In the genomic region with DNA sequence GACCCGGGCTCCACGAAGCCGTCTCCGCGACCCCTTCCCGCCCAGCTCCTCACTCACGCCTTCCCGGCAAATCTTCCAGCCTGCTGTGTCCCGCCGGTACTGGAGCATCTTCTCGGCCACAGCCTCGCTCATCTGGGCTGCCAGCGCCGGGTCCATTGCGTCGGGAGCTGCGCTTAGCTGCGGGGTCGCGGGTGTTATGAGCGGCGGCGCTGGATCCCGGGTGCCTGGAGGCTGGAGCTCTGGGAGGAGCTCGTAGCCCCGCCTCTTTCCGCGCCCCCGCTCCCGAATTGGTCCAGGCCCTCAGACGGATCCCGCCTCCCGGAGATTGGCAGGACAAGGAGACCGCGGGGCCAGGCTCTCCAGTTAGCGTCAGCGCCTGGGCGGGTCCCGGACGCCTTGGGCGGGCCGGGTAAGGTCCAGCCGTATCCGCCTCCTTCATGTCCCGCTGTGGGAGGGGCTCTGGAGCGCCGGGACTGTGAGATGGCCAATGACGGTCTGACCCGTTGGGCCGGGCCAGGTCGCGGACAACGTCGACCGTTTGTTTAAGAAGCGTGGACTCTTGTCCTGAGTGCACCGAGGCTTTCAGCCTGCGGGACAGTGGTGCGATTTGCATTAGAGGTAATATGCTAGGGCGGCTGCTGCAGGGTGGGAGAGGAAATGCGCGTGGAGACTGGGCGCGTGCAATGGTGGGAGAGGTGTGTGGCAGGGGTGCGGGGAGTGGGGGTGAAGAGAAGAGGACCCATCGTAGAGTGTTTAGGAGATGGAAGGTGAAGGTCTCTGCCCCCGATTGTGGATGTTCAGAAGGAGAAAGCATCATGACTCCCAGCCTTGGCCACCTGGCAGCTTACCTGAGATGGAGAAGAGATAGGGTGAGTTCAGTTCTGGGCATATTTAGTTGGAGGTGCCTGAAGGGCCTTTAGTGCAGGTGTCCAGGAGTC, we compare ENCODE assay signal across 8 cellular contexts. TPM values are rescaled to one million over a fixed set of nuclear protein-coding genes. Genes with fewer than 3 reads are reported as not detected.
A peak's percentile ranks its signal among the peaks of the same experiment; 100 is the strongest.
DNase-seq lines count a peak whose midpoint lies in the region; ATAC-seq and TF ChIP-seq lines count a peak whose summit lies in the region.

A gene with protein sequence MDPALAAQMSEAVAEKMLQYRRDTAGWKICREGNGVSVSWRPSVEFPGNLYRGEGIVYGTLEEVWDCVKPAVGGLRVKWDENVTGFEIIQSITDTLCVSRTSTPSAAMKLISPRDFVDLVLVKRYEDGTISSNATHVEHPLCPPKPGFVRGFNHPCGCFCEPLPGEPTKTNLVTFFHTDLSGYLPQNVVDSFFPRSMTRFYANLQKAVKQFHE (minus strand): TSS at position 198 of the 938 bp plus-strand sequence. CDS start 42 bp downstream, at position 156.

- H3K4me3 ChIP-seq in duodenal mucosa (ENCODE audit: low read depth in 1 of 2, low read length in 2 of 2), result peak within 1 kb of the TSS; percentile 91 to 94
- H3K4me3 ChIP-seq in lower leg skin (ENCODE audit: low read depth, poor library complexity, severe bottlenecking), result peak within 1 kb of the TSS; percentile 57

- intact Hi-C loops in CD14-positive monocyte (cut with micrococcal nuclease) (loop anchor here in 1 of 2 donors (5.0 kb wide), 1 partner anchor 47 kb away; no protein-coding TSS in a partner anchor), lower leg skin (cut with DNase I; ENCODE audit: low total_unique reads) (no loop called here)

- H3K4me1 Mint-ChIP-seq in CD14-positive monocyte, result peaks cover 20% of the 10 kb centered on the region

- peak; percentile 100 for ATAC-seq in GM19397 (IDR thresholded peaks at IDR 0.05; ENCODE audit: unreplicated experiment)
- ATAC-seq in HG03565 (IDR thresholded peaks at IDR 0.05; ENCODE audit: unreplicated experiment), result peak; percentile 97

- H3K4me3 Mint-ChIP-seq in CD14-positive monocyte, result peak within 1 kb of the TSS; percentile 95 to 99

- peaks cover 6 to 9% of the 10 kb centered on the region in 2 donors for H3K36me3 Mint-ChIP-seq in CD14-positive monocyte

- DNase-seq in CD14-positive monocyte (ENCODE audit: low spot score) (peak; percentile 98), NCI-H748 treated with DMSO at 0.1 percent for 48 hours (lab: John Stamatoyannopoulos, UW) (peak; percentile 90), lower leg skin (ENCODE audit: low spot score in 2 of 2) (peak; percentile 98 to 100)
- peak; percentile 99 for DNase-seq in activated CD4-positive, alpha-beta T cell treated with anti-CD3 and anti-CD28 coated beads, Interleukin-2, amount 50 U/mL, for 48 hours
- DNase-seq in stimulated activated CD4-positive, alpha-beta T cell treated with anti-CD3 and anti-CD28 coated beads, Interleukin-4, amount 100 ng/mL, for 4 hours, result peak; percentile 94 to 97

- no peaks in the 10 kb centered on the region for H3K9me3 ChIP-seq in duodenal mucosa (ENCODE audit: control insufficient read depth in 1 of 2, low read length in 2 of 2)

- H3K27me3 Mint-ChIP-seq in CD14-positive monocyte (ENCODE audit: low read depth in 3 of 3), result peaks cover 1 to 4% (median 2%) of the 10 kb centered on the region in 3 donors

- peaks cover 18 to 19% of the 10 kb centered on the region in 2 donors for H3K4me1 ChIP-seq in duodenal mucosa (ENCODE audit: control insufficient read depth in 1 of 2, insufficient read depth in 2 of 2, low read length in 2 of 2)

- TF ChIP-seq CTCF in CD14-positive monocyte (IDR thresholded peaks at IDR 0.05), result no peak
- TF ChIP-seq CTCF in lower leg skin (IDR thresholded peaks at IDR 0.05), result no peak

- H3K9me3 Mint-ChIP-seq in CD14-positive monocyte, result no peaks in the 10 kb centered on the region

- no peaks in the 10 kb centered on the region for H3K27me3 ChIP-seq in duodenal mucosa (ENCODE audit: control insufficient read depth in 1 of 2, insufficient read depth in 2 of 2, low read length in 2 of 2)

- peak within 1 kb of the TSS; percentile 77 to 94 (median 91) for H3K27ac Mint-ChIP-seq in CD14-positive monocyte

- 1 to 2% methylated on average over 26 to 60 of the region's 67 CpGs for WGBS in lower leg skin, 2 donors

- TF ChIP-seq POLR2A in lower leg skin (IDR thresholded peaks at IDR 0.05), result peak in 1 of 2 donors; percentile 47

- H3K9ac ChIP-seq in duodenal mucosa (ENCODE audit: low read depth in 1 of 2, low read length in 2 of 2), result peak within 1 kb of the TSS; percentile 83 to 96

- peaks cover 5 to 23% of the 10 kb centered on the region in 2 donors for H3K36me3 ChIP-seq in duodenal mucosa (ENCODE audit: control insufficient read depth in 1 of 2, insufficient read depth in 2 of 2, low read length in 2 of 2)

- H3K27ac ChIP-seq in duodenal mucosa (ENCODE audit: low read depth, low read length), result no peak within 1 kb of the TSS

RNA-seq across cellular contexts. Expression of the gene that starts here (rescaled TPM):
- 1 to 10 TPM; 1.5 to 2.5 TPM for polyA plus RNA-seq in CD14-positive monocyte
- total RNA-seq in lower leg skin, result 100 to 1,000 TPM in 1 of 4 donors, 10 to 100 TPM in 3; 57.0 to 108 (median 92.7) TPM
